14 cellular contexts compared by ENCODE assay signal in genomic region chr4:4631150-4631549, GRCh38.
DNase-seq lines count a peak whose midpoint lies in the region; ATAC-seq, FAIRE-seq and TF ChIP-seq lines count a peak whose summit lies in the region.
"Had no signal": no experiment of that assay in that cellular context is flagged by ENCODE, and none has a peak within 500 bp of the region (broad histone marks: within the 10 kb centered on the region; RNA-seq: fewer than 3 reads in every experiment).

No MANE protein-coding gene starts in this region.

- peak; percentile 24 for DNase-seq in GM12891 (ENCODE audit: insufficient read length, low spot score)
- peak; percentile 24 for DNase-seq in GM19238 (ENCODE audit: insufficient read length, low spot score)
- DNase-seq in SIG-M5 (lab: John Stamatoyannopoulos, UW): no peak
- no peak for DNase-seq in mucosa of descending colon
- no peak for DNase-seq in NCI-H2171 treated with DMSO at 0.1 percent for 48 hours (lab: John Stamatoyannopoulos, UW)
- DNase-seq in NCI-H2196 treated with DMSO at 0.1 percent for 48 hours (lab: John Stamatoyannopoulos, UW; ENCODE audit: unreplicated experiment): no peak
- DNase-seq: ACHN; activated naive CD4-positive, alpha-beta T cell treated with Interleukin-2 at 50 U/mL for 16 hours; DMS 273 treated with DMSO at 0.1 percent for 48 hours; NCI-H82 had no signal

- H3K4me3 ChIP-seq in mucosa of descending colon: no peak overlapping the region
- H3K4me3 ChIP-seq: SK-N-MC had no signal

- no peaks in the 10 kb centered on the region for H3K36me3 ChIP-seq in mucosa of descending colon (ENCODE audit: low read depth)

- intact Hi-C loops in mucosa of descending colon (cut with DNase I, micrococcal nuclease): no loop called here

- ATAC-seq in GM21786 (IDR thresholded peaks at IDR 0.05; ENCODE audit: unreplicated experiment): peak; percentile 80
- peak; percentile 76 for ATAC-seq in HG03196 (IDR thresholded peaks at IDR 0.05; ENCODE audit: unreplicated experiment)
- no peak for ATAC-seq in mucosa of descending colon
- ATAC-seq: esophagus mucosa had no signal

- no peaks in the 10 kb centered on the region for H3K9me3 ChIP-seq in mucosa of descending colon

- TF ChIP-seq CTCF in mucosa of descending colon (IDR thresholded peaks at IDR 0.05): no peak

- H3K4me1 ChIP-seq in mucosa of descending colon (ENCODE audit: low read depth): no peaks in the 10 kb centered on the region

- FAIRE-seq in GM12891 (lab: Jason Lieb, UNC): no peak

- TF ChIP-seq POLR2A in GM12891 (IDR thresholded peaks at IDR 0.05; ENCODE audit: low read depth, low read length): no peak

TF ChIP-seq in GM12891, 5 proteins besides CTCF, POLR2A, EP300 and RAD21:
- no peak for TF ChIP-seq SPI1 (IDR thresholded peaks at IDR 0.05; ENCODE audit: low read depth, low read length)
- TF ChIP-seq POU2F2 (IDR thresholded peaks at IDR 0.05; ENCODE audit: low read depth, low read length): no peak
- TF ChIP-seq PAX5 (IDR thresholded peaks at IDR 0.05; ENCODE audit: insufficient read depth, low read length, severe bottlenecking): no peak
- no peak for TF ChIP-seq POLR2AphosphoS5 (IDR thresholded peaks at IDR 0.05; ENCODE audit: low read depth, low read length)
- no peak for TF ChIP-seq TAF1 (IDR thresholded peaks at IDR 0.05; ENCODE audit: low read depth, low read length)

Comparison
In these comparisons a context has a peak if more than half of its experiments do, and no peak if none do; other contexts are left out.
1. DNase-seq: peak in GM12891 (single experiment) and GM19238 (single experiment); none in SIG-M5 (single experiment), mucosa of descending colon (0 of 3), NCI-H2171 treated with DMSO at 0.1 percent for 48 hours (single experiment) and NCI-H2196 treated with DMSO at 0.1 percent for 48 hours (single experiment).